Comparison of ENCODE assay signal across 8 cellular contexts in genomic region chr17:80791758-80792284, GRCh38.
A peak's percentile ranks its signal among the peaks of the same experiment; 100 is the strongest.
DNase-seq lines count a peak whose midpoint lies in the region; ATAC-seq, FAIRE-seq and TF ChIP-seq lines count a peak whose summit lies in the region.

No MANE protein-coding gene starts in this region.

- no peak for TF ChIP-seq EP300 in neural cell (conservative IDR thresholded peaks at IDR 0.05; ENCODE audit: poor library complexity, severe bottlenecking)

- no peaks in the 10 kb centered on the region for H3K36me3 ChIP-seq in neural cell (ENCODE audit: insufficient read depth, low read length)

- H3K4me3 Mint-ChIP-seq in WTC11 = no peak overlapping the region

- peak overlapping the region; percentile 13 for H3K4me2 ChIP-seq in neural cell (ENCODE audit: low read length)

- peak overlapping the region; percentile 34; the same call in 1 of the 2 replicates for H3K27ac Mint-ChIP-seq in WTC11

- POLR2A ChIA-PET in WTC11 (lab: Charles Lee) = no interaction called here

- H3F3A ChIP-seq in neural cell (ENCODE audit: insufficient read depth, low read length, poor library complexity, severe bottlenecking) = no peaks in the 10 kb centered on the region

- no peak for ATAC-seq in WTC11
- no peak for ATAC-seq in GM21381 (IDR thresholded peaks at IDR 0.05; ENCODE audit: unreplicated experiment)
- no peak for ATAC-seq in HG03175 (IDR thresholded peaks at IDR 0.05; ENCODE audit: unreplicated experiment)
- ATAC-seq in GM21447 (IDR thresholded peaks at IDR 0.05; ENCODE audit: unreplicated experiment) = no peak

- CTCF ChIA-PET in WTC11 (lab: Charles Lee) = interaction anchor here (1.4 kb wide), 1 partner anchor 108 kb away, joined by 4 read pairs; no protein-coding TSS in a partner anchor

- H3K27ac ChIP-seq in dorsolateral prefrontal cortex = peak overlapping the region in 56 of 59 donors; percentile 21 to 87 (median 74)
- H3K27ac ChIP-seq in neural cell (ENCODE audit: low read length) = peak overlapping the region; percentile 85

- H3K27me3 Mint-ChIP-seq in WTC11 (ENCODE audit: low read depth) = no peaks in the 10 kb centered on the region

- H3K9me3 ChIP-seq in neural cell (ENCODE audit: low read length) = no peaks in the 10 kb centered on the region

- intact Hi-C loops in dorsolateral prefrontal cortex (cut with DNase I) = loop anchor here in 1 of 2 donors (5.0 kb wide), 1 partner anchor 35 kb away; no protein-coding TSS in a partner anchor

- peaks cover 5% of the 10 kb centered on the region; the same call in 1 of the 2 replicates for H3K9me3 Mint-ChIP-seq in WTC11

- no peaks in the 10 kb centered on the region for H3K9me2 ChIP-seq in neural cell (ENCODE audit: insufficient read depth, low read length)

- peaks cover 7% of the 10 kb centered on the region for H3K36me3 Mint-ChIP-seq in WTC11

- TF ChIP-seq CTCF in WTC11 (IDR thresholded peaks at IDR 0.05) = no peak
- TF ChIP-seq CTCF in dorsolateral prefrontal cortex (IDR thresholded peaks at IDR 0.05 in 54 of 56, conservative IDR thresholded peaks at IDR 0.05 in 2 of 56; ENCODE audit: low read depth in 1 of 56, partially characterized antibody in 56 of 56) = no peak
- no peak for TF ChIP-seq CTCF in neural cell (IDR thresholded peaks at IDR 0.05; ENCODE audit: poor library complexity, severe bottlenecking)

- H3K27me3 ChIP-seq in dorsolateral prefrontal cortex (no peaks in the 10 kb centered on the region), neural cell (ENCODE audit: insufficient read depth, low read depth, low read length) (no peaks in the 10 kb centered on the region)

- peak overlapping the region; percentile 29 for H2AFZ ChIP-seq in neural cell (ENCODE audit: low read depth, low read length)

- no peaks in the 10 kb centered on the region for H4K20me1 ChIP-seq in neural cell (ENCODE audit: insufficient read depth)

- TF ChIP-seq POLR2A in H54 (IDR thresholded peaks at IDR 0.05; ENCODE audit: low read depth, low read length) = no peak

- no peaks in the 10 kb centered on the region for H3K79me2 ChIP-seq in neural cell (replicated peaks; ENCODE audit: insufficient read depth, low read length)

- FAIRE-seq in H54 (lab: Jason Lieb, UNC) = peak; percentile 48

- TF ChIP-seq RAD21 in neural cell (conservative IDR thresholded peaks at IDR 0.05) = no peak

- DNase-seq in H54 (ENCODE audit: insufficient read length, low spot score) = peak; percentile 87
- DNase-seq in WTC11 (ENCODE audit: low spot score) = no peak
- peak in 5 of 10 donors; percentile 37 to 84 (median 73) for DNase-seq in dorsolateral prefrontal cortex
- DNase-seq in NCI-H187 treated with DMSO at 0.1 percent for 48 hours (lab: John Stamatoyannopoulos, UW) = no peak

- H3K4me1 Mint-ChIP-seq in WTC11 = 0 out of 2 replicates have a peak, but pooled peaks cover 6% of the 10 kb centered on the region

- H3K9ac ChIP-seq in neural cell (ENCODE audit: low read length) = peak overlapping the region; percentile 60

- peak overlapping the region in 15 of 59 donors; percentile 2 to 36 (median 20) for H3K4me3 ChIP-seq in dorsolateral prefrontal cortex
- H3K4me3 ChIP-seq in neural cell (ENCODE audit: low read length) = peak overlapping the region; percentile 53

TF ChIP-seq in WTC11, 78 proteins besides CTCF, POLR2A, EP300 and RAD21:
- no peak for TF ChIP-seq CDX4 (CRISPR knock-in tag; IDR thresholded peaks at IDR 0.05; ENCODE audit: borderline replicate concordance)
- no peak for TF ChIP-seq HMGA2 (CRISPR knock-in tag; IDR thresholded peaks at IDR 0.05)
- TF ChIP-seq, protein P1, sequence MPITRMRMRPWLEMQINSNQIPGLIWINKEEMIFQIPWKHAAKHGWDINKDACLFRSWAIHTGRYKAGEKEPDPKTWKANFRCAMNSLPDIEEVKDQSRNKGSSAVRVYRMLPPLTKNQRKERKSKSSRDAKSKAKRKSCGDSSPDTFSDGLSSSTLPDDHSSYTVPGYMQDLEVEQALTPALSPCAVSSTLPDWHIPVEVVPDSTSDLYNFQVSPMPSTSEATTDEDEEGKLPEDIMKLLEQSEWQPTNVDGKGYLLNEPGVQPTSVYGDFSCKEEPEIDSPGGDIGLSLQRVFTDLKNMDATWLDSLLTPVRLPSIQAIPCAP (CRISPR knock-in tag; IDR thresholded peaks at IDR 0.05) = no peak
- no peak for TF ChIP-seq GTF2I (CRISPR knock-in tag; conservative IDR thresholded peaks at IDR 0.05)
- TF ChIP-seq E2F1 (CRISPR knock-in tag; IDR thresholded peaks at IDR 0.05) = no peak

TF ChIP-seq in neural cell, 6 proteins besides CTCF, POLR2A, EP300 and RAD21:
- TF ChIP-seq MXI1 (conservative IDR thresholded peaks at IDR 0.05; ENCODE audit: poor library complexity, severe bottlenecking) (no peak), TAF1 (IDR thresholded peaks at IDR 0.05; ENCODE audit: low read depth) (no peak), POLR2AphosphoS5 (IDR thresholded peaks at IDR 0.05) (no peak), SMC3 (conservative IDR thresholded peaks at IDR 0.05; ENCODE audit: poor library complexity) (no peak), EZH2 (IDR thresholded peaks at IDR 0.05; ENCODE audit: borderline replicate concordance, insufficient read depth, low read length, poor library complexity, severe bottlenecking) (no peak)
- TF ChIP-seq, protein P2, sequence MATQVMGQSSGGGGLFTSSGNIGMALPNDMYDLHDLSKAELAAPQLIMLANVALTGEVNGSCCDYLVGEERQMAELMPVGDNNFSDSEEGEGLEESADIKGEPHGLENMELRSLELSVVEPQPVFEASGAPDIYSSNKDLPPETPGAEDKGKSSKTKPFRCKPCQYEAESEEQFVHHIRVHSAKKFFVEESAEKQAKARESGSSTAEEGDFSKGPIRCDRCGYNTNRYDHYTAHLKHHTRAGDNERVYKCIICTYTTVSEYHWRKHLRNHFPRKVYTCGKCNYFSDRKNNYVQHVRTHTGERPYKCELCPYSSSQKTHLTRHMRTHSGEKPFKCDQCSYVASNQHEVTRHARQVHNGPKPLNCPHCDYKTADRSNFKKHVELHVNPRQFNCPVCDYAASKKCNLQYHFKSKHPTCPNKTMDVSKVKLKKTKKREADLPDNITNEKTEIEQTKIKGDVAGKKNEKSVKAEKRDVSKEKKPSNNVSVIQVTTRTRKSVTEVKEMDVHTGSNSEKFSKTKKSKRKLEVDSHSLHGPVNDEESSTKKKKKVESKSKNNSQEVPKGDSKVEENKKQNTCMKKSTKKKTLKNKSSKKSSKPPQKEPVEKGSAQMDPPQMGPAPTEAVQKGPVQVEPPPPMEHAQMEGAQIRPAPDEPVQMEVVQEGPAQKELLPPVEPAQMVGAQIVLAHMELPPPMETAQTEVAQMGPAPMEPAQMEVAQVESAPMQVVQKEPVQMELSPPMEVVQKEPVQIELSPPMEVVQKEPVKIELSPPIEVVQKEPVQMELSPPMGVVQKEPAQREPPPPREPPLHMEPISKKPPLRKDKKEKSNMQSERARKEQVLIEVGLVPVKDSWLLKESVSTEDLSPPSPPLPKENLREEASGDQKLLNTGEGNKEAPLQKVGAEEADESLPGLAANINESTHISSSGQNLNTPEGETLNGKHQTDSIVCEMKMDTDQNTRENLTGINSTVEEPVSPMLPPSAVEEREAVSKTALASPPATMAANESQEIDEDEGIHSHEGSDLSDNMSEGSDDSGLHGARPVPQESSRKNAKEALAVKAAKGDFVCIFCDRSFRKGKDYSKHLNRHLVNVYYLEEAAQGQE (IDR thresholded peaks at IDR 0.05; ENCODE audit: borderline replicate concordance) = no peak
